In genomic region chr6:152364846-152365245, GRCh38 we compare ENCODE assay signal across 19 cellular contexts.
"Had no signal": no experiment of that assay in that cellular context is flagged by ENCODE, and none has a peak within 500 bp of the region (broad histone marks: within the 10 kb centered on the region; RNA-seq: fewer than 3 reads in every experiment).

No MANE protein-coding gene starts in this region.

- DNase-seq: effector memory CD8-positive, alpha-beta T cell; kidney; left cardiac atrium; left ventricle myocardium inferior; lower lobe of right lung; mesenchymal stem cell; naive thymus-derived CD4-positive, alpha-beta T cell; nucleus accumbens; ovary; right cardiac atrium; stimulated activated CD4-positive, alpha-beta T cell treated with anti-CD3 and anti-CD28 coated beads, Interleukin-2, amount 100 ng/mL, for 48 hours; stimulated activated naive CD4-positive, alpha-beta T cell treated with Interleukin-2 at 50 U/mL for 16 hours had no signal

- ATAC-seq: effector memory CD8-positive, alpha-beta T cell; left cardiac atrium; lower lobe of right lung; naive thymus-derived CD4-positive, alpha-beta T cell; right cardiac atrium had no signal

- H3K36me3 Mint-ChIP-seq: naive thymus-derived CD4-positive, alpha-beta T cell had no signal

- H3K4me3 ChIP-seq: esophagus muscularis mucosa, left ventricle myocardium inferior, lower lobe of right lung, ovary, smooth muscle cell had no signal

- H3K27me3 Mint-ChIP-seq: dendritic cell treated with granulocyte-macrophage colony-stimulating factor and Interleukin-4, amounts not matched to agents 40 ng/mL and 50 ng/mL, for 4 days; effector memory CD8-positive, alpha-beta T cell; progenitor cell of endocrine pancreas; type B pancreatic cell had no signal

- H3K27me3 ChIP-seq: esophagus muscularis mucosa, ovary had no signal

- H3K4me2 ChIP-seq: smooth muscle cell had no signal

- H3K27ac ChIP-seq: epithelial cell of prostate, esophagus muscularis mucosa, left ventricle myocardium inferior, lower lobe of right lung, ovary had no signal

- H3K27ac Mint-ChIP-seq: dendritic cell treated with granulocyte-macrophage colony-stimulating factor and Interleukin-4, amounts not matched to agents 40 ng/mL and 50 ng/mL, for 4 days; effector memory CD8-positive, alpha-beta T cell; naive thymus-derived CD4-positive, alpha-beta T cell; progenitor cell of endocrine pancreas; type B pancreatic cell had no signal

- H3K36me3 ChIP-seq: ovary had no signal

- H3K9me3 Mint-ChIP-seq: dendritic cell treated with granulocyte-macrophage colony-stimulating factor and Interleukin-4, amounts not matched to agents 40 ng/mL and 50 ng/mL, for 4 days; effector memory CD8-positive, alpha-beta T cell; naive thymus-derived CD4-positive, alpha-beta T cell; neural crest cell had no signal

- H3K9me3 ChIP-seq: esophagus muscularis mucosa, left ventricle myocardium inferior, lower lobe of right lung, ovary had no signal

- H3K4me3 Mint-ChIP-seq: dendritic cell treated with granulocyte-macrophage colony-stimulating factor and Interleukin-4, amounts not matched to agents 40 ng/mL and 50 ng/mL, for 4 days; effector memory CD8-positive, alpha-beta T cell; naive thymus-derived CD4-positive, alpha-beta T cell; neural crest cell; type B pancreatic cell had no signal
